In the genomic region with DNA sequence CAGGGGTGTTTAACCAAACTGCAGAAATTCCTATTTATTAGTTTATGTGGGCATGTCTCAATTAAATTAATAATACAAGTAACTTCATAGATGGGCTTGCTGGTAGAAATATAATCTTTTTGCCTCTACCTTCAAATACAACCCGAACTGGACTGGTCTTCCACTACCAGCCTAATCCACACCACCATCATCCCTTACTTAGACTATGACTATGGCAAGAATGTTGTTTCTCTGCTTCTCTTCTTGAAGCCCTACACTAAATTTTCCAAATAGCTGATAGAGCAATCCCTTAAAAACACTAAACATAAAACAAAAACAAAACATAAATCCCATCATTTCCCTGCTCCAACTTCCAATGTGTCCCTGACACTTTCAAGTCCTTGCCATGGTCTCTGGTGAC, we compare ENCODE assay signal across 17 cellular contexts.
"Had no signal": no experiment of that assay in that cellular context is flagged by ENCODE, and none has a peak within 500 bp of the region (broad histone marks: within the 10 kb centered on the region; RNA-seq: fewer than 3 reads in every experiment).

No MANE protein-coding gene starts in this region.

- H3K9me3 ChIP-seq: esophagus muscularis mucosa, left ventricle myocardium inferior, mucosa of descending colon, tibial nerve, vagina had no signal

- ATAC-seq: activated CD8-positive, alpha-beta memory T cell treated with anti-CD3 and anti-CD28 coated beads, Interleukin-2, amount 10 ng/mL, durations not matched to agents 7 days and 5 days; mucosa of descending colon; naive thymus-derived CD8-positive, alpha-beta T cell had no signal

- H3K4me3 Mint-ChIP-seq: activated CD8-positive, alpha-beta memory T cell treated with anti-CD3 and anti-CD28 coated beads, Interleukin-2, amount 10 ng/mL, durations not matched to agents 7 days and 5 days; naive thymus-derived CD8-positive, alpha-beta T cell; T-helper 2 cell treated with Interferon-gamma antibody and Interleukin-4, amounts not matched to agents 5 μg/mL and 100 μg/mL, for 36 hours had no signal

- H3K27ac Mint-ChIP-seq: activated CD8-positive, alpha-beta memory T cell treated with anti-CD3 and anti-CD28 coated beads, Interleukin-2, amount 10 ng/mL, durations not matched to agents 7 days and 5 days; T-helper 2 cell treated with Interferon-gamma antibody and Interleukin-4, amounts not matched to agents 5 μg/mL and 100 μg/mL, for 36 hours had no signal

- H3K27me3 Mint-ChIP-seq: activated CD8-positive, alpha-beta memory T cell treated with anti-CD3 and anti-CD28 coated beads, Interleukin-2, amount 10 ng/mL, durations not matched to agents 7 days and 5 days; naive thymus-derived CD8-positive, alpha-beta T cell had no signal

- FAIRE-seq: colon, kidney had no signal

- H3K4me3 ChIP-seq: esophagus muscularis mucosa, left ventricle myocardium inferior, mucosa of descending colon, tibial nerve, vagina had no signal

- H3K27ac ChIP-seq: esophagus muscularis mucosa, left ventricle myocardium inferior, tibial nerve, vagina had no signal

- H3K4me1 ChIP-seq: esophagus muscularis mucosa, left ventricle myocardium inferior, tibial nerve, vagina had no signal

- H3K9me3 Mint-ChIP-seq: naive thymus-derived CD8-positive, alpha-beta T cell; T-helper 2 cell treated with Interferon-gamma antibody and Interleukin-4, amounts not matched to agents 5 μg/mL and 100 μg/mL, for 36 hours had no signal

- H3K27me3 ChIP-seq: esophagus muscularis mucosa, tibial nerve, vagina had no signal

- DNase-seq: activated CD4-positive, CD25-positive, alpha-beta regulatory T cell; activated CD8-positive, alpha-beta memory T cell treated with anti-CD3 and anti-CD28 coated beads, Interleukin-2, amount 10 ng/mL, durations not matched to agents 7 days and 5 days; activated naive CD4-positive, alpha-beta T cell; activated T-cell treated with anti-CD3 and anti-CD28 coated beads, Interleukin-2, amount 50 U/mL, for 48 hours; hippocampal formation; kidney; left ventricle myocardium inferior; mucosa of descending colon; naive thymus-derived CD8-positive, alpha-beta T cell; stimulated activated CD4-positive, alpha-beta T cell treated with anti-CD3 and anti-CD28 coated beads, Interleukin-2, amount 100 ng/mL, for 48 hours; stimulated activated naive CD4-positive, alpha-beta T cell; SW 1271 had no signal
